Comparison of ENCODE assay signal across 1 cellular context in the genomic region with DNA sequence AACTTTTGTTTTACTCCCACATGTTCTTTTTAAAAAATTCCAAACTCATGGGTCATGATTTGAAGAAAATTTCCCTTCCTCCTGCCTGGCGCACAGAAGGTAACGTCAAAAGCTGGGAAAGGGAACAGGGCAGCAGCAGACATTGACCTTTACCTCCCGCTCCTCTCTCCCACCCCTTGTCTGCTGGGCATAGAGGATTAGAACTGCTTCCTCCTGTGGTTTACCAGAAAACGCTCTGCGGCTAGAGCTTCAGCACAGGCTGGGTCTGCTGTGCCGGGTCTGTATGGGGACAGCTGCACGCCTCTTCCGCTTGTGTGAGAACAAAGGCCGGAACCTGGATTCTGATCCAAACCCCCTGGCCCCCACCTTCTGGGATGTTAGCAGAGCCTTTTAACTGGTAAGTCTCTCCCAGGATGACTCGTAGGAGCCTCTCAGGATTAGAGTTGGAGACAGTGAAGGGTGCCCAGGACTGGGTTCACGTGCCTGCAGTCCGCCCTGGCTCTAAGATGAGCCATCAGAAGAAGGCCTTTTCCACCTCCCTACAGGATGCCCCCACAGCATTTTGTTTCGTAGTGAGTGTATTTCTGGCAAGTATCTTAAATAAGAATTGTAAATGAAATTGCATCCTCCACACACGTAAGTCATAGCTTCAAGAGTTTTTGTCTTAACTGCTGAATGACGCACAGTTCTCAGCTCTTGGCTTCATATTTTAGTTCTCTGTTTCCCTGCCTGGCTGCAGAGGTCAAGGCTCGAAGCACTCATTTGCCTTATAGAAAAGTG.
TF ChIP-seq lines count a peak whose summit lies in the region.

No MANE protein-coding gene starts in this region.

TF ChIP-seq in WTC11, 78 proteins besides CTCF, POLR2A, EP300 and RAD21 (continued from another document):
- TF ChIP-seq, protein P1, sequence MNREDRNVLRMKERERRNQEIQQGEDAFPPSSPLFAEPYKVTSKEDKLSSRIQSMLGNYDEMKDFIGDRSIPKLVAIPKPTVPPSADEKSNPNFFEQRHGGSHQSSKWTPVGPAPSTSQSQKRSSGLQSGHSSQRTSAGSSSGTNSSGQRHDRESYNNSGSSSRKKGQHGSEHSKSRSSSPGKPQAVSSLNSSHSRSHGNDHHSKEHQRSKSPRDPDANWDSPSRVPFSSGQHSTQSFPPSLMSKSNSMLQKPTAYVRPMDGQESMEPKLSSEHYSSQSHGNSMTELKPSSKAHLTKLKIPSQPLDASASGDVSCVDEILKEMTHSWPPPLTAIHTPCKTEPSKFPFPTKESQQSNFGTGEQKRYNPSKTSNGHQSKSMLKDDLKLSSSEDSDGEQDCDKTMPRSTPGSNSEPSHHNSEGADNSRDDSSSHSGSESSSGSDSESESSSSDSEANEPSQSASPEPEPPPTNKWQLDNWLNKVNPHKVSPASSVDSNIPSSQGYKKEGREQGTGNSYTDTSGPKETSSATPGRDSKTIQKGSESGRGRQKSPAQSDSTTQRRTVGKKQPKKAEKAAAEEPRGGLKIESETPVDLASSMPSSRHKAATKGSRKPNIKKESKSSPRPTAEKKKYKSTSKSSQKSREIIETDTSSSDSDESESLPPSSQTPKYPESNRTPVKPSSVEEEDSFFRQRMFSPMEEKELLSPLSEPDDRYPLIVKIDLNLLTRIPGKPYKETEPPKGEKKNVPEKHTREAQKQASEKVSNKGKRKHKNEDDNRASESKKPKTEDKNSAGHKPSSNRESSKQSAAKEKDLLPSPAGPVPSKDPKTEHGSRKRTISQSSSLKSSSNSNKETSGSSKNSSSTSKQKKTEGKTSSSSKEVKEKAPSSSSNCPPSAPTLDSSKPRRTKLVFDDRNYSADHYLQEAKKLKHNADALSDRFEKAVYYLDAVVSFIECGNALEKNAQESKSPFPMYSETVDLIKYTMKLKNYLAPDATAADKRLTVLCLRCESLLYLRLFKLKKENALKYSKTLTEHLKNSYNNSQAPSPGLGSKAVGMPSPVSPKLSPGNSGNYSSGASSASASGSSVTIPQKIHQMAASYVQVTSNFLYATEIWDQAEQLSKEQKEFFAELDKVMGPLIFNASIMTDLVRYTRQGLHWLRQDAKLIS (CRISPR knock-in tag; IDR thresholded peaks at IDR 0.05; ENCODE audit: borderline replicate concordance) = no peak
